Comparison of ENCODE assay signal across 22 cellular contexts in the genomic region with DNA sequence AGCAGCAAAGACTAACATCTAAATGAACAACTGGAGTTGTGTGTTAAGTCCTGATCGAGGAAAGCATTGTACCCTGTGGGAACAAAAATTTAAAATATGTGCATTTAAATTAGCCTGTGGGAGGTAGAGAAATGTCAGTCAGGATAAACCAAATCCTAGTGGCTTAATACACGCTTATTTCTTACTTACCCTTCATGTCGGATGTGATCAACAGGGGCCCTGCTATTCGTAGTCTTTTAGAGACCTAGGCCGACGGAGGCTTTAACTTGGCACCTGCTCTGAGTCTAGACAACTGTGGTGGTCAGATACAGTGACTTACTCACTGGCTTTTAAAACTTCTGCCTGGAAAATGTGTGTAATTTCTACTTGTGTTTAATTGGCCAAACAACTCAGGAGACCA. TPM values are rescaled to one million over a fixed set of nuclear protein-coding genes. Genes with fewer than 3 reads are reported as not detected.
"Had no signal": no experiment of that assay in that cellular context is flagged by ENCODE, and none has a peak within 500 bp of the region (broad histone marks: within the 10 kb centered on the region; RNA-seq: fewer than 3 reads in every experiment).

No MANE protein-coding gene starts in this region.

- H3K27me3 Mint-ChIP-seq: activated CD4-positive, alpha-beta T cell treated with anti-CD3 and anti-CD28 coated beads for 36 hours; activated naive CD8-positive, alpha-beta T cell had no signal

- ATAC-seq: activated CD4-positive, alpha-beta T cell treated with anti-CD3 and anti-CD28 coated beads for 36 hours; esophagus mucosa; gastrocnemius medialis; left lobe of liver; stimulated activated naive B cell treated with anti-CD40 and anti-IgM and Interleukin-4, amounts not matched to agents 10 μg/mL and 1 μg/mL and 100 μg/mL, for 72 hours; upper lobe of right lung; WTC11 had no signal

- H3K4me1 ChIP-seq: gastrocnemius medialis, sigmoid colon, upper lobe of right lung had no signal

- H3K4me1 Mint-ChIP-seq: activated CD4-positive, alpha-beta T cell treated with anti-CD3 and anti-CD28 coated beads for 36 hours; stimulated activated naive B cell treated with anti-CD40 and anti-IgM and Interleukin-4, amounts not matched to agents 10 μg/mL and 1 μg/mL and 100 μg/mL, for 72 hours had no signal

- H3K27me3 ChIP-seq: brain microvascular endothelial cell, gastrocnemius medialis, ovary, sigmoid colon, upper lobe of right lung had no signal

- H3K36me3 ChIP-seq: brain microvascular endothelial cell, gastrocnemius medialis, ovary, sigmoid colon, thoracic aorta, upper lobe of right lung had no signal

- DNase-seq: activated CD4-positive, alpha-beta T cell treated with anti-CD3 and anti-CD28 coated beads for 36 hours; activated CD4-positive, alpha-beta T cell treated with anti-CD3 and anti-CD28 coated beads, Interleukin-2, amount 50 U/mL, for 48 hours; activated gamma-delta T cell treated with Interleukin-2 at 50 U/mL for 16 hours; brain microvascular endothelial cell; central memory CD4-positive, alpha-beta T cell; gastrocnemius medialis; ovary; sigmoid colon; stimulated activated naive B cell treated with anti-CD40 and anti-IgM and Interleukin-4, amounts not matched to agents 10 μg/mL and 1 μg/mL and 100 μg/mL, for 72 hours; upper lobe of right lung had no signal

- H3K36me3 Mint-ChIP-seq: activated naive CD8-positive, alpha-beta T cell had no signal

- H3K27ac ChIP-seq: brain microvascular endothelial cell, gastrocnemius medialis, ovary, sigmoid colon, thoracic aorta, upper lobe of right lung had no signal

- H3K9me3 Mint-ChIP-seq: T-helper 2 cell treated with Interferon-gamma antibody and Interleukin-4, amounts not matched to agents 5 μg/mL and 100 μg/mL, for 36 hours had no signal

- H3K27ac Mint-ChIP-seq: activated CD4-positive, alpha-beta T cell treated with anti-CD3 and anti-CD28 coated beads for 36 hours; activated naive CD8-positive, alpha-beta T cell; mesothelial cell of epicardium; stimulated activated naive B cell treated with anti-CD40 and anti-IgM and Interleukin-4, amounts not matched to agents 10 μg/mL and 1 μg/mL and 100 μg/mL, for 72 hours; T-helper 2 cell treated with Interferon-gamma antibody and Interleukin-4, amounts not matched to agents 5 μg/mL and 100 μg/mL, for 36 hours; WTC11 had no signal

- H3K4me3 ChIP-seq: gastrocnemius medialis, lung, ovary, sigmoid colon, thoracic aorta, upper lobe of right lung had no signal

- FAIRE-seq: colon, islet of Langerhans, TTC549 had no signal

- H3K4me3 Mint-ChIP-seq: activated CD4-positive, alpha-beta T cell treated with anti-CD3 and anti-CD28 coated beads for 36 hours; activated naive CD8-positive, alpha-beta T cell; mesothelial cell of epicardium; stimulated activated naive B cell treated with anti-CD40 and anti-IgM and Interleukin-4, amounts not matched to agents 10 μg/mL and 1 μg/mL and 100 μg/mL, for 72 hours; T-helper 2 cell treated with Interferon-gamma antibody and Interleukin-4, amounts not matched to agents 5 μg/mL and 100 μg/mL, for 36 hours; WTC11 had no signal

- H3K9me3 ChIP-seq: gastrocnemius medialis, ovary, sigmoid colon, thoracic aorta, upper lobe of right lung had no signal

RNA-seq across cellular contexts. Expression of a gene that starts 33.1 kb away (rescaled TPM):
- total RNA-seq: activated CD4-positive, alpha-beta T cell treated with anti-CD3 and anti-CD28 coated beads for 36 hours; esophagus mucosa; upper lobe of right lung had no signal

RNA-seq across cellular contexts. Expression of a gene that starts 43.0 kb away (rescaled TPM):
- total RNA-seq: esophagus mucosa, left lobe of liver, lung, pulmonary artery endothelial cell, thoracic aorta, upper lobe of right lung, WTC11 had no signal
